In genomic region chr1:203593723-203594122, GRCh38 we compare ENCODE assay signal across 8 cellular contexts. TPM values are rescaled to one million over a fixed set of nuclear protein-coding genes. Genes with fewer than 3 reads are reported as not detected.
DNase-seq lines count a peak whose midpoint lies in the region; ATAC-seq and TF ChIP-seq lines count a peak whose summit lies in the region.

No MANE protein-coding gene starts in this region.

- H3K27ac Mint-ChIP-seq in HFFc6, result peak overlapping the region; percentile 9; the same call in 1 of the 2 replicates
- peak overlapping the region; percentile 10 for H3K27ac Mint-ChIP-seq in T-helper 1 cell treated with Interleukin-12 subunit alpha and Interleukin-12 subunit beta and Interleukin-4 antibody, amounts not matched to agents 30 μg/mL and 1 μg/mL, for 36 hours
- H3K27ac Mint-ChIP-seq in naive thymus-derived CD8-positive, alpha-beta T cell, result peak overlapping the region in 3 of 10 donors; percentile 43 to 64 (median 46)

- peak; percentile 56 for TF ChIP-seq CTCF in HFFc6 (IDR thresholded peaks at IDR 0.05)
- TF ChIP-seq CTCF in omental fat pad (IDR thresholded peaks at IDR 0.05), result no peak

- H3K36me3 Mint-ChIP-seq in HFFc6 (ENCODE audit: low read depth), result no peaks in the 10 kb centered on the region
- H3K36me3 Mint-ChIP-seq in T-helper 1 cell treated with Interleukin-12 subunit alpha and Interleukin-12 subunit beta and Interleukin-4 antibody, amounts not matched to agents 30 μg/mL and 1 μg/mL, for 36 hours (ENCODE audit: low read depth), result no peaks in the 10 kb centered on the region
- H3K36me3 Mint-ChIP-seq in naive thymus-derived CD8-positive, alpha-beta T cell, result no peaks in the 10 kb centered on the region

- H3K9me3 Mint-ChIP-seq in HFFc6, result no peaks in the 10 kb centered on the region
- H3K9me3 Mint-ChIP-seq in T-helper 1 cell treated with Interleukin-12 subunit alpha and Interleukin-12 subunit beta and Interleukin-4 antibody, amounts not matched to agents 30 μg/mL and 1 μg/mL, for 36 hours, result no peaks in the 10 kb centered on the region
- H3K9me3 Mint-ChIP-seq in naive thymus-derived CD8-positive, alpha-beta T cell, result no peaks in the 10 kb centered on the region

- no peak overlapping the region for H3K4me3 Mint-ChIP-seq in HFFc6
- H3K4me3 Mint-ChIP-seq in T-helper 1 cell treated with Interleukin-12 subunit alpha and Interleukin-12 subunit beta and Interleukin-4 antibody, amounts not matched to agents 30 μg/mL and 1 μg/mL, for 36 hours, result no peak overlapping the region
- no peak overlapping the region for H3K4me3 Mint-ChIP-seq in naive thymus-derived CD8-positive, alpha-beta T cell

- peaks cover 61% of the 10 kb centered on the region for H3K4me1 Mint-ChIP-seq in HFFc6 (ENCODE audit: low read depth)
- H3K4me1 Mint-ChIP-seq in T-helper 1 cell treated with Interleukin-12 subunit alpha and Interleukin-12 subunit beta and Interleukin-4 antibody, amounts not matched to agents 30 μg/mL and 1 μg/mL, for 36 hours (ENCODE audit: low read depth), result peaks cover 33% of the 10 kb centered on the region
- peaks cover 7 to 16% (median 9%) of the 10 kb centered on the region in 4 donors for H3K4me1 Mint-ChIP-seq in naive thymus-derived CD8-positive, alpha-beta T cell

- POLR2A ChIA-PET in naive thymus-derived CD8-positive, alpha-beta T cell (lab: Charles Lee), result interaction anchor here (1.4 kb wide), 2 partner anchors 32 to 108 kb away, joined by 3 to 5 read pairs; partner anchors contain the start of gene ATP2B4

- ATAC-seq in naive thymus-derived CD8-positive, alpha-beta T cell, result peak; percentile 69 to 96
- ATAC-seq in HG02571 (IDR thresholded peaks at IDR 0.05; ENCODE audit: unreplicated experiment), result no peak
- no peak for ATAC-seq in GM19351 (IDR thresholded peaks at IDR 0.05; ENCODE audit: unreplicated experiment)
- no peak for ATAC-seq in omental fat pad (ENCODE audit: low FRiP score)
- no peak for ATAC-seq in GM19324 (IDR thresholded peaks at IDR 0.05; ENCODE audit: low FRiP score, unreplicated experiment)

- peaks cover 9% of the 10 kb centered on the region for H3K27me3 Mint-ChIP-seq in HFFc6 (ENCODE audit: insufficient read depth)
- no peaks in the 10 kb centered on the region for H3K27me3 Mint-ChIP-seq in T-helper 1 cell treated with Interleukin-12 subunit alpha and Interleukin-12 subunit beta and Interleukin-4 antibody, amounts not matched to agents 30 μg/mL and 1 μg/mL, for 36 hours (ENCODE audit: low read depth)
- H3K27me3 Mint-ChIP-seq in naive thymus-derived CD8-positive, alpha-beta T cell, result peaks cover 0 to 2% (median 0%) of the 10 kb centered on the region in 5 donors

- DNase-seq in HFFc6, result peak; percentile 59
- peak; percentile 7 for DNase-seq in activated naive CD8-positive, alpha-beta T cell treated with anti-CD3 and anti-CD28 coated beads, Interleukin-2, amount 50 U/mL, for 16 hours (ENCODE audit: low read depth, low spot score)
- DNase-seq in naive thymus-derived CD8-positive, alpha-beta T cell, result peak; percentile 7 to 80 (median 35)
- DNase-seq in omental fat pad (ENCODE audit: low spot score), result no peak

RNA-seq across cellular contexts. Expression of gene ATP2B4, which starts 32.9 kb away (rescaled TPM):
- total RNA-seq in HFFc6 (2021; fragmentation: NEBNext Ultra II Directional; extraction: Animal tissue kit (Norgen Biotek cat#: 25700)), result 100 to 1,000 TPM; 199 to 243 (median 221) TPM
- 10 to 100 TPM; 46.8 to 49.5 TPM for total RNA-seq in naive thymus-derived CD8-positive, alpha-beta T cell
- 10 to 100 TPM in 1 of 3 donors, 1 to 10 TPM in 2; 4.3 to 17.4 (median 5.3) TPM for polyA plus RNA-seq in naive thymus-derived CD8-positive, alpha-beta T cell
- 100 to 1,000 TPM in 3 of 4 donors, 10 to 100 TPM in 1; 90.4 to 212 (median 146) TPM for total RNA-seq in omental fat pad

Comparison
In these comparisons a context has a peak if more than half of its experiments do, and no peak if none do; other contexts are left out.
1. ATAC-seq: peak in naive thymus-derived CD8-positive, alpha-beta T cell (2 of 2); none in HG02571 (single experiment), GM19351 (single experiment), omental fat pad (single experiment) and GM19324 (single experiment).